In genomic region chr13:112671359-112671758, GRCh38 we compare ENCODE assay signal across 18 cellular contexts.
"Had no signal": no experiment of that assay in that cellular context is flagged by ENCODE, and none has a peak within 500 bp of the region (broad histone marks: within the 10 kb centered on the region; RNA-seq: fewer than 3 reads in every experiment).

No MANE protein-coding gene starts in this region.

- H3K27ac ChIP-seq: coronary artery, left lung, neutrophil, pancreas, right atrium auricular region, transverse colon had no signal

- H3K9me3 ChIP-seq: left lung, neutrophil, pancreas, right atrium auricular region, transverse colon had no signal

- H3K4me1 ChIP-seq: left lung, pancreas, right atrium auricular region had no signal

- H3K27ac Mint-ChIP-seq: effector memory CD8-positive, alpha-beta T cell; naive thymus-derived CD8-positive, alpha-beta T cell; nephron progenitor cell; progenitor cell of endocrine pancreas; stimulated activated memory B cell treated with anti-CD40 and anti-IgM and Interleukin-4, amounts not matched to agents 10 μg/mL and 1 μg/mL and 100 μg/mL, for 72 hours had no signal

- DNase-seq: dermis blood vessel endothelial cell; effector memory CD8-positive, alpha-beta T cell; kidney; left lung; mammary epithelial cell; mesendoderm; naive thymus-derived CD8-positive, alpha-beta T cell; nephron progenitor cell; pancreas; stimulated activated CD4-positive, alpha-beta T cell treated with anti-CD3 and anti-CD28 coated beads, Interleukin-4, amount 100 ng/mL, for 24 hours; stimulated activated naive CD8-positive, alpha-beta T cell treated with anti-CD3 and anti-CD28 coated beads, Interleukin-15, Interleukin-2, amounts not matched to agents 100 U/mL and 50 U/mL, for 24 hours; transverse colon had no signal

- H3K36me3 ChIP-seq: left lung, neutrophil, pancreas, right atrium auricular region, transverse colon had no signal

- H3K4me3 ChIP-seq: coronary artery, left lung, pancreas, right atrium auricular region, transverse colon had no signal

- H3K9me3 Mint-ChIP-seq: effector memory CD8-positive, alpha-beta T cell; naive thymus-derived CD8-positive, alpha-beta T cell; nephron progenitor cell; stimulated activated memory B cell treated with anti-CD40 and anti-IgM and Interleukin-4, amounts not matched to agents 10 μg/mL and 1 μg/mL and 100 μg/mL, for 72 hours had no signal

- H3K4me3 Mint-ChIP-seq: effector memory CD8-positive, alpha-beta T cell; naive thymus-derived CD8-positive, alpha-beta T cell; nephron progenitor cell; stimulated activated memory B cell treated with anti-CD40 and anti-IgM and Interleukin-4, amounts not matched to agents 10 μg/mL and 1 μg/mL and 100 μg/mL, for 72 hours had no signal

- H3K27me3 ChIP-seq: left lung, pancreas, right atrium auricular region, transverse colon had no signal

- ATAC-seq: effector memory CD8-positive, alpha-beta T cell; left lung; naive thymus-derived CD8-positive, alpha-beta T cell; pancreas; sciatic nerve; stimulated activated memory B cell treated with anti-CD40 and anti-IgM and Interleukin-4, amounts not matched to agents 10 μg/mL and 1 μg/mL and 100 μg/mL, for 72 hours; stimulated activated naive CD8-positive, alpha-beta T cell treated with anti-CD3 and anti-CD28 coated beads, Interleukin-15, Interleukin-2, amounts not matched to agents 100 U/mL and 50 U/mL, for 24 hours had no signal

- H3K4me1 Mint-ChIP-seq: stimulated activated memory B cell treated with anti-CD40 and anti-IgM and Interleukin-4, amounts not matched to agents 10 μg/mL and 1 μg/mL and 100 μg/mL, for 72 hours had no signal

- H3K36me3 Mint-ChIP-seq: naive thymus-derived CD8-positive, alpha-beta T cell; stimulated activated memory B cell treated with anti-CD40 and anti-IgM and Interleukin-4, amounts not matched to agents 10 μg/mL and 1 μg/mL and 100 μg/mL, for 72 hours had no signal
